ENCODE assay signal across 8 cellular contexts in genomic region chr7:98872328-98872924, GRCh38. TPM values are rescaled to one million over a fixed set of nuclear protein-coding genes. Genes with fewer than 3 reads are reported as not detected.
DNase-seq lines count a peak whose midpoint lies in the region; ATAC-seq and TF ChIP-seq lines count a peak whose summit lies in the region.

No MANE protein-coding gene starts in this region.

- no peaks in the 10 kb centered on the region for H3K9me3 Mint-ChIP-seq in osteocyte (ENCODE audit: unreplicated experiment)

- whole genome bisulfite sequencing in adrenal gland, 4 donors = 63 to 74% (median 68%) methylated on average over 7 of the region's 7 CpGs

- H3K4me1 Mint-ChIP-seq in osteocyte (ENCODE audit: unreplicated experiment) = peaks cover 4% of the 10 kb centered on the region

- H3K27me3 ChIP-seq in adrenal gland = peaks cover 24% of the 10 kb centered on the region

- H3K27ac Mint-ChIP-seq in osteocyte (ENCODE audit: unreplicated experiment) = no peak overlapping the region

- no peak overlapping the region for H3K27ac ChIP-seq in adrenal gland

- DNase-seq in NCI-H82 (lab: John Stamatoyannopoulos, UW) (peak; percentile 71), NCI-H82 treated with DMSO at 0.1 percent for 48 hours (lab: John Stamatoyannopoulos, UW; ENCODE audit: unreplicated experiment) (no peak), KBM-7 (peak; percentile 55), adrenal gland (peak in 4 of 7 donors; percentile 10 to 14 (median 14)), osteocyte (ENCODE audit: extremely low spot score, unreplicated experiment) (no peak), omental fat pad (ENCODE audit: low spot score) (no peak)

- H3K27me3 Mint-ChIP-seq in osteocyte (ENCODE audit: unreplicated experiment) = peaks cover 13% of the 10 kb centered on the region

- intact Hi-C loops in adrenal gland (cut with DNase I) = no loop called here

- H3K4me3 ChIP-seq in adrenal gland = no peak overlapping the region

- TF ChIP-seq POLR2A in adrenal gland (IDR thresholded peaks at IDR 0.05) = no peak

- ATAC-seq in HG03460 (IDR thresholded peaks at IDR 0.05; ENCODE audit: unreplicated experiment) = no peak
- no peak for ATAC-seq in HG03045 (IDR thresholded peaks at IDR 0.05; ENCODE audit: unreplicated experiment)
- ATAC-seq in omental fat pad (ENCODE audit: low FRiP score) = no peak

- in situ Hi-C loops in KBM-7 (cut with MboI; ENCODE audit: low pct_unique_long_range_greater_than_20kb, low sequenced_read_pairs) = no loop called here

- TF ChIP-seq CTCF in adrenal gland (IDR thresholded peaks at IDR 0.05) = peak in 2 of 6 experiments; percentile 26 to 31
- TF ChIP-seq CTCF in osteocyte (IDR thresholded peaks at IDR 0.05) = peak; percentile 35
- no peak for TF ChIP-seq CTCF in omental fat pad (IDR thresholded peaks at IDR 0.05)

- H3K36me3 Mint-ChIP-seq in osteocyte (ENCODE audit: unreplicated experiment) = no peaks in the 10 kb centered on the region

- peaks cover 0 to 5% of the 10 kb centered on the region in 2 donors for H3K4me1 ChIP-seq in adrenal gland (replicated peaks in 1 of 2)

- H3K36me3 ChIP-seq in adrenal gland (replicated peaks in 1 of 2) = no peaks in the 10 kb centered on the region

- no peak overlapping the region for H3K4me3 Mint-ChIP-seq in osteocyte (ENCODE audit: unreplicated experiment)

- no peaks in the 10 kb centered on the region for H3K9me3 ChIP-seq in adrenal gland (replicated peaks in 1 of 3)

RNA-seq across cellular contexts. Expression of gene TMEM130, which starts 2.6 kb away (rescaled TPM):
- total RNA-seq in adrenal gland (10 to 100 TPM in 3 of 8 donors, 1 to 10 TPM in 2, under 1 TPM in 1, not detected in 2; 0.65 to 29.8 (median 10.3) TPM), osteocyte (1.5 and 1.7 TPM in 2 replicates), omental fat pad (under 1 TPM in 2 of 4 donors, not detected in 2; 0.19 to 0.24 TPM)
- 10 to 100 TPM in 2 of 3 donors, 1 to 10 TPM in 1; 6.3 to 38.5 (median 18.3) TPM for polyA plus RNA-seq in adrenal gland

RNA-seq across cellular contexts. Expression of gene TRRAP, which starts 5.9 kb away (rescaled TPM):
- total RNA-seq in adrenal gland = 10 to 100 TPM; 28.6 to 43.0 (median 33.5) TPM
- polyA plus RNA-seq in adrenal gland = 10 to 100 TPM; 11.8 to 16.5 (median 12.1) TPM
- total RNA-seq in osteocyte = 48.5 and 56.0 TPM in 2 replicates
- total RNA-seq in omental fat pad = 10 to 100 TPM; 27.2 to 35.8 (median 30.1) TPM

Comparison
In these comparisons a context has a peak if more than half of its experiments do, and no peak if none do; other contexts are left out.
1. DNase-seq: peak in NCI-H82 (single experiment), KBM-7 (single experiment) and adrenal gland (4 of 7); none in NCI-H82 treated with DMSO at 0.1 percent for 48 hours (single experiment), osteocyte (single experiment) and omental fat pad (single experiment).